ENCODE assay signal across 21 cellular contexts in genomic region chr14:76023757-76024156, GRCh38.
"Had no signal": no experiment of that assay in that cellular context is flagged by ENCODE, and none has a peak within 500 bp of the region (broad histone marks: within the 10 kb centered on the region; RNA-seq: fewer than 3 reads in every experiment).

No MANE protein-coding gene starts in this region.

- H3K4me1 ChIP-seq: right atrium auricular region, sigmoid colon, testis, tibial nerve had no signal

- H3K27ac ChIP-seq: dorsolateral prefrontal cortex, heart left ventricle, sigmoid colon, skin epidermis, testis, tibial nerve had no signal

- ATAC-seq: esophagus mucosa; naive thymus-derived CD8-positive, alpha-beta T cell; stimulated activated naive B cell treated with anti-CD40 and anti-IgM and Interleukin-4, amounts not matched to agents 10 μg/mL and 1 μg/mL and 100 μg/mL, for 72 hours; stimulated activated naive CD8-positive, alpha-beta T cell treated with anti-CD3 and anti-CD28 coated beads, Interleukin-15, amount 100 ng/mL, for 72 hours had no signal

- H3K9me3 ChIP-seq: sigmoid colon, testis had no signal

- FAIRE-seq: frontal cortex had no signal

- H3K27me3 ChIP-seq: dorsolateral prefrontal cortex, heart left ventricle, right atrium auricular region, sigmoid colon, testis, tibial nerve had no signal

- H3K4me3 ChIP-seq: dorsolateral prefrontal cortex, heart left ventricle, lung, right atrium auricular region, sigmoid colon, skin epidermis, testis, tibial nerve had no signal

- DNase-seq: cortex of kidney; dorsolateral prefrontal cortex; effector CD8-positive, alpha-beta T cell; heart left ventricle; hippocampal formation; left colon; left ventricle myocardium superior; mesenchymal stem cell; naive thymus-derived CD8-positive, alpha-beta T cell; sigmoid colon; stimulated activated CD4-positive, alpha-beta T cell treated with anti-CD3 and anti-CD28 coated beads, Interleukin-2, amount 100 ng/mL, for 24 hours; stimulated activated CD4-positive, alpha-beta T cell treated with anti-CD3 and anti-CD28 coated beads, Interleukin-4, amount 100 ng/mL, for 4 hours; stimulated activated naive B cell treated with anti-CD40 and anti-IgM and Interleukin-4, amounts not matched to agents 10 μg/mL and 1 μg/mL and 100 μg/mL, for 72 hours; stimulated activated naive CD8-positive, alpha-beta T cell treated with anti-CD3 and anti-CD28 coated beads, Interleukin-15, amount 100 ng/mL, for 72 hours; testis had no signal
